In the genomic region with DNA sequence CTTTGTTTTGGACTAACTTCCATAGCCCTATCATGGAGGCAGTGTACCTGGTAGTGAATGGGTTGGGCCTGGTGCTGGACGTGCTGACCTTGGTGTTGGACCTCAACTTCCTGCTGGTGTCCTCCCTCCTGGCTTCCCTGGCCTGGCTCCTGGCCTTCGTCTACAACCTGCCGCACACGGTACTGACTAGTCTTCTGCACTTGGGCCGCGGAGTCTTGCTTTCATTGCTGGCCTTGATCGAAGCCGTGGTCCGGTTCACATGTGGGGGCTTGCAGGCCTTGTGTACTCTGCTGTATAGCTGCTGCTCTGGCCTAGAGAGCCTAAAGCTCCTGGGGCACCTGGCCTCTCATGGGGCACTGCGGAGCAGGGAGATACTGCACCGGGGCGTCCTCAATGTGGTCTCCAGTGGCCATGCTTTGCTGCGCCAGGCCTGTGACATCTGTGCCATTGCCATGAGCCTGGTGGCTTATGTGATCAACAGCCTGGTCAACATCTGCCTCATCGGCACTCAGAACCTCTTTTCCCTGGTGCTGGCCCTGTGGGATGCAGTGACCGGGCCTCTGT, we compare ENCODE assay signal across 9 cellular contexts. TPM values are rescaled to one million over a fixed set of nuclear protein-coding genes. Genes with fewer than 3 reads are reported as not detected.
DNase-seq lines count a peak whose midpoint lies in the region; ATAC-seq, FAIRE-seq and TF ChIP-seq lines count a peak whose summit lies in the region.
"Had no signal": no experiment of that assay in that cellular context is flagged by ENCODE, and none has a peak within 500 bp of the region (broad histone marks: within the 10 kb centered on the region; RNA-seq: fewer than 3 reads in every experiment).

No MANE protein-coding gene starts in this region.

- H3K4me3 ChIP-seq in Panc1 (ENCODE audit: low read depth in 2 of 2, low read length in 2 of 2) (peak overlapping the region; percentile 84 to 95), esophagus squamous epithelium (peak overlapping the region; percentile 90 to 97 (median 94)), pancreas (peak overlapping the region; percentile 68 to 90 (median 89))

- no peak for TF ChIP-seq POLR2A in esophagus squamous epithelium (IDR thresholded peaks at IDR 0.05)

- in situ Hi-C loops in Panc1 (cut with HindIII; ENCODE audit: low pct_unique_long_range_greater_than_20kb, low sequenced_read_pairs): no loop called here

- H3K36me3 ChIP-seq in Panc1 (ENCODE audit: control insufficient read depth, insufficient read depth, low read length): no peaks in the 10 kb centered on the region
- H3K36me3 ChIP-seq in esophagus squamous epithelium: peaks cover 0 to 18% (median 0%) of the 10 kb centered on the region in 3 donors
- no peaks in the 10 kb centered on the region for H3K36me3 ChIP-seq in pancreas

- CTCF ChIA-PET in Calu3 (lab: Charles Lee): no interaction called here
- CTCF ChIA-PET in Panc1 (lab: Charles Lee): interaction anchor here (2.1 kb wide), 1 partner anchor 39 kb away, joined by 6 read pairs; no protein-coding TSS in a partner anchor

- FAIRE-seq in pancreas (lab: Jason Lieb, UNC): no peak

- H3K36me3 Mint-ChIP-seq in Calu3 (ENCODE audit: insufficient read depth, unreplicated experiment): peaks cover 42% of the 10 kb centered on the region

- H3K27me3 Mint-ChIP-seq in Calu3 (ENCODE audit: unreplicated experiment): peaks cover 13% of the 10 kb centered on the region

- TF ChIP-seq CTCF in Calu3 (IDR thresholded peaks at IDR 0.05; ENCODE audit: unreplicated experiment) (no peak), Panc1 (IDR thresholded peaks at IDR 0.05) (no peak), esophagus squamous epithelium (IDR thresholded peaks at IDR 0.05) (no peak), pancreas (IDR thresholded peaks at IDR 0.05) (no peak)

- H3K4me3 Mint-ChIP-seq in Calu3 (ENCODE audit: low read depth, unreplicated experiment): peak overlapping the region; percentile 77

- H3K9me3 ChIP-seq in Panc1 (ENCODE audit: control insufficient read depth, insufficient read depth, low read depth, low read length) (no peaks in the 10 kb centered on the region), esophagus squamous epithelium (no peaks in the 10 kb centered on the region), pancreas (no peaks in the 10 kb centered on the region)

- peaks cover 40% of the 10 kb centered on the region for H3K4me1 ChIP-seq in Panc1 (ENCODE audit: control insufficient read depth, insufficient read depth, low read length)
- peaks cover 34 to 63% (median 35%) of the 10 kb centered on the region in 3 donors for H3K4me1 ChIP-seq in esophagus squamous epithelium
- H3K4me1 ChIP-seq in pancreas: peaks cover 0 to 16% (median 8%) of the 10 kb centered on the region in 3 donors

- DNase-seq in Calu3: no peak
- no peak for DNase-seq in Panc1 (ENCODE audit: low read depth, low spot score)
- no peak for DNase-seq in esophagus squamous epithelium (lab: John Stamatoyannopoulos, UW)
- DNase-seq in pancreas: no peak
- no peak for DNase-seq in amniotic stem cell (lab: John Stamatoyannopoulos, UW)
- no peak for DNase-seq in hepatic stellate cell (ENCODE audit: low spot score)
- DNase-seq in KG1 (lab: John Stamatoyannopoulos, UW): no peak

- H3K9me3 Mint-ChIP-seq in Calu3 (ENCODE audit: low read depth, unreplicated experiment): no peaks in the 10 kb centered on the region

- H3K27ac ChIP-seq in Panc1 (ENCODE audit: low read length) (peak overlapping the region; percentile 98), esophagus squamous epithelium (peak overlapping the region in 3 of 4 donors; percentile 92 to 98 (median 95)), pancreas (no peak overlapping the region)

- ATAC-seq in Panc1: no peak
- no peak for ATAC-seq in pancreas
- no peak for ATAC-seq in HG03442 (IDR thresholded peaks at IDR 0.05; ENCODE audit: unreplicated experiment)

- POLR2A ChIA-PET in Panc1 (lab: Charles Lee): interaction anchor here (0.6 kb wide), 1 partner anchor 302 kb away, joined by 10 read pairs; no protein-coding TSS in a partner anchor

- WGBS in esophagus squamous epithelium, 2 donors: 11 to 52% methylated on average over 1 to 10 of the region's 15 CpGs
- 41 to 49% methylated on average over 15 of the region's 15 CpGs for WGBS in pancreas, 2 donors

- intact Hi-C loops in Calu3 (cut with micrococcal nuclease; ENCODE audit: unreplicated experiment) (no loop called here), Panc1 (cut with micrococcal nuclease; ENCODE audit: unreplicated experiment) (loop anchor here (5.0 kb wide), 1 partner anchor 37 kb away; no protein-coding TSS in a partner anchor), esophagus squamous epithelium (cut with DNase I) (no loop called here), pancreas (cut with DNase I) (loop anchor here in 1 of 3 donors (5.0 kb wide), 1 partner anchor 42 kb away; no protein-coding TSS in a partner anchor)

- H3K27ac Mint-ChIP-seq in Calu3 (ENCODE audit: unreplicated experiment): peak overlapping the region; percentile 83

- BruUV-seq in Calu3 (replicated peaks; lab: Mats Ljungman, UMichigan) (TSS peak; percentile 76), Panc1 (replicated peaks; lab: Mats Ljungman, UMichigan) (no TSS peak)

- H3K27me3 ChIP-seq in Panc1 (ENCODE audit: control insufficient read depth, insufficient read depth, low read length) (no peaks in the 10 kb centered on the region), esophagus squamous epithelium (peaks cover 0 to 16% (median 0%) of the 10 kb centered on the region in 4 donors), pancreas (no peaks in the 10 kb centered on the region)

- H3K4me1 Mint-ChIP-seq in Calu3 (ENCODE audit: low read depth, unreplicated experiment): no peaks in the 10 kb centered on the region

RNA-seq across cellular contexts. Expression of a gene that starts 0.8 kb away (rescaled TPM):
- total RNA-seq in Calu3 (2022): 31.8 and 35.0 TPM in 2 replicates
- 69.0 TPM for total RNA-seq in Panc1 (2021; ENCODE audit: unreplicated experiment)
- 58.5 TPM for polyA plus RNA-seq in Panc1 (2012; ENCODE audit: insufficient read length)
- 10 to 100 TPM; 10.5 to 17.9 (median 12.2) TPM for total RNA-seq in esophagus squamous epithelium
- 10 to 100 TPM in 2 of 6 donors, 1 to 10 TPM in 4; 5.6 to 11.5 (median 8.5) TPM for total RNA-seq in pancreas
- polyA plus RNA-seq in pancreas: 1 to 10 TPM; 4.9 to 8.8 TPM

RNA-seq across cellular contexts. Expression of a gene that starts 5.5 kb away (rescaled TPM):
- total RNA-seq in Calu3 (2022) (not detected in 2 replicates), Panc1 (2021; ENCODE audit: unreplicated experiment) (not detected), esophagus squamous epithelium (10 to 100 TPM in 2 of 4 donors, 1 to 10 TPM in 2; 5.3 to 18.8 (median 10.3) TPM), pancreas (10 to 100 TPM in 3 of 6 donors, 1 to 10 TPM in 3; 6.7 to 22.9 (median 10.4) TPM)
- polyA plus RNA-seq in Panc1 (2012; ENCODE audit: insufficient read length): not detected
- polyA plus RNA-seq in pancreas: 10 to 100 TPM; 22.2 to 27.9 TPM
- total RNA-seq: T-helper 2 cell treated with Interferon-gamma antibody and Interleukin-4, amounts not matched to agents 100 ng/mL and 5 ng/mL, for 36 hours had no signal

RNA-seq across cellular contexts. Expression of a gene that starts 11.3 kb away (rescaled TPM):
- not detected in 2 replicates for total RNA-seq in Calu3 (2022)
- total RNA-seq in Panc1 (2021; ENCODE audit: unreplicated experiment): not detected
- not detected for polyA plus RNA-seq in Panc1 (2012; ENCODE audit: insufficient read length)
- total RNA-seq in esophagus squamous epithelium: not detected
- total RNA-seq in pancreas: not detected
- polyA plus RNA-seq in pancreas: not detected
- total RNA-seq: T-helper 2 cell treated with Interferon-gamma antibody and Interleukin-4, amounts not matched to agents 100 ng/mL and 5 ng/mL, for 36 hours had no signal

RNA-seq across cellular contexts. Expression of a gene that starts 18.2 kb away (rescaled TPM):
- total RNA-seq in Calu3 (2022) (11.1 and 25.1 TPM in 2 replicates), Panc1 (2021; ENCODE audit: unreplicated experiment) (27.2 TPM), esophagus squamous epithelium (100 to 1,000 TPM in 2 of 4 donors, 10 to 100 TPM in 2; 20.8 to 169 (median 80.9) TPM), pancreas (10 to 100 TPM; 11.2 to 46.7 (median 19.6) TPM)
- 27.9 TPM for polyA plus RNA-seq in Panc1 (2012; ENCODE audit: insufficient read length)
- polyA plus RNA-seq in pancreas: 10 to 100 TPM; 20.3 to 24.0 TPM

RNA-seq across cellular contexts. Expression of a gene that starts 46.3 kb away (rescaled TPM):
- 1.1 TPM in 2 replicates for total RNA-seq in Calu3 (2022)
- total RNA-seq in Panc1 (2021; ENCODE audit: unreplicated experiment): 3.1 TPM
- polyA plus RNA-seq in Panc1 (2012; ENCODE audit: insufficient read length): 2.3 TPM
- total RNA-seq in esophagus squamous epithelium: 1 to 10 TPM; 1.9 to 9.6 (median 4.8) TPM
- total RNA-seq in pancreas: 1 to 10 TPM; 4.4 to 9.1 (median 6.6) TPM
- 10 to 100 TPM in 1 of 2 donors, 1 to 10 TPM in 1; 5.9 to 15.4 TPM for polyA plus RNA-seq in pancreas

Comparison
In these comparisons a context has a peak if more than half of its experiments do, and no peak if none do; other contexts are left out.
1. H3K27ac ChIP-seq: peak in Panc1 (single experiment) and esophagus squamous epithelium (3 of 4); none in pancreas (0 of 4).
2. Peak in every context shown above with its lines, with median percentiles within 50 percentile points of each other: H3K4me3 ChIP-seq.